ENCODE assay signal across 16 cellular contexts in the genomic region with DNA sequence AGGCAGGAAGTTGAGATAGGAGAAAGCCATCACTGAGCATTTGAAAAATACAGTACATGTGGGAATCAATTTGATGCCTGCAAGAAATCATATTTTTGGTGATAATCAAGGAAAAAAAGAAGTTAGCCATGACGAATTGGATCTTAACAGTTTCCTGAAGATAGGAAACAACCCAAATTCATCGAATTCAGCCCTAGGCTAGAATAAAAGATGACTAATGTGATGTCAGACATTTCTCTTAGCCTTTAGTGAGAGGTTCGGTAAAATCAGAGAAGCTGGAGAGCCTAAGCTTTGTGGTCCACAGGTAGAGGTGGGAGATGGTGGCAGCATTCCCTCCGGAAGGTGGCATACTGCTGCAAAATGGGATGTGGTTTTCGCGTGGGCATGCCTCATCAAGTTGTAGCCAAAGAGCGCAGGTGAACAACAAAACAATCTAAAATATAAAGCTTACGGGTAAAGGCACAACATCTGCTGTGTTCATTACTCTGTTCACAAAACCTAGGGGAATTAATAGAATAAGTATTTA.
"Had no signal": no experiment of that assay in that cellular context is flagged by ENCODE, and none has a peak within 500 bp of the region (broad histone marks: within the 10 kb centered on the region; RNA-seq: fewer than 3 reads in every experiment).

No MANE protein-coding gene starts in this region.

- H3K4me3 ChIP-seq: heart left ventricle, testis, upper lobe of right lung had no signal

- ATAC-seq: activated CD8-positive, alpha-beta T cell treated with anti-CD3 and anti-CD28 coated beads for 36 hours; heart left ventricle; left ventricle myocardium superior; stimulated activated naive CD8-positive, alpha-beta T cell treated with anti-CD3 and anti-CD28 coated beads, Interleukin-15, Interleukin-2, amounts not matched to agents 100 U/mL and 50 U/mL, for 24 hours; upper lobe of right lung had no signal

- H3K27ac ChIP-seq: heart left ventricle, parathyroid adenoma, testis, upper lobe of right lung, VCaP had no signal

- DNase-seq: activated CD4-positive, alpha-beta T cell treated with anti-CD3 and anti-CD28 coated beads for 4 hours; activated CD8-positive, alpha-beta T cell treated with anti-CD3 and anti-CD28 coated beads for 36 hours; activated naive CD4-positive, alpha-beta T cell; aorta; foreskin melanocyte; heart left ventricle; kidney; left ventricle myocardium superior; naive B cell; stimulated activated CD4-positive, alpha-beta T cell treated with anti-CD3 and anti-CD28 coated beads, Interleukin-4, amount 100 ng/mL, for 1 hour; stimulated activated CD8-positive, alpha-beta memory T cell treated with anti-CD3 and anti-CD28 coated beads, Interleukin-4, amount 100 ng/mL, for 48 hours; stimulated activated naive CD8-positive, alpha-beta T cell treated with anti-CD3 and anti-CD28 coated beads, Interleukin-15, Interleukin-2, amounts not matched to agents 100 U/mL and 50 U/mL, for 24 hours; testis; upper lobe of right lung had no signal

- H3K4me1 ChIP-seq: heart left ventricle, parathyroid adenoma, testis, upper lobe of right lung had no signal

- H3K27me3 ChIP-seq: heart left ventricle, testis, upper lobe of right lung had no signal

- H3K79me2 ChIP-seq: parathyroid adenoma had no signal

- H3K9ac ChIP-seq: parathyroid adenoma had no signal

- H3K36me3 ChIP-seq: heart left ventricle, upper lobe of right lung had no signal
